Comparison of ENCODE assay signal across 9 cellular contexts in the genomic region with DNA sequence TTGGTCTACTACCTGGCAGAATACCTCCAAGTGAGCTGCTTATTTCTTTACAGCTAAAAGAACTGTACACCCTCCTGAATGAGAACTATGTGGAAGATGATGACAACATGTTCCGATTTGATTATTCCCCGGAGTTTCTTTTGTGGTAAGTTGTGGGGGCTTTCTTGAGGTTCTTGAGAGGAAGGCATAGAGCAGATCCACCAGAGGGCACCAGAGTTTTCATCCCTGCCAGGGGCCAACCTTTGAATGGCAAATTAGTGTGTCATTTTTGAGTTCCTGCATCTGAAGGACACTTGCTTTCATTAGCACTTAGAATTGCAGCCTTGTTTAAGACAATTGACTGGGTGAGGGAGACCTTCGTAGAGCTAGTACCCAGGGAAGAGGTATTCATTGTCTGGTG.
DNase-seq lines count a peak whose midpoint lies in the region; ATAC-seq and TF ChIP-seq lines count a peak whose summit lies in the region.
"Had no signal": no experiment of that assay in that cellular context is flagged by ENCODE, and none has a peak within 500 bp of the region (broad histone marks: within the 10 kb centered on the region; RNA-seq: fewer than 3 reads in every experiment).

No MANE protein-coding gene starts in this region.

- H3K4me3 ChIP-seq in AG10803 (ENCODE audit: low read length): no peak overlapping the region
- H3K4me3 ChIP-seq in HFF-Myc (replicated peaks; ENCODE audit: low read depth, low read length): no peak overlapping the region
- no peak overlapping the region for H3K4me3 ChIP-seq in adipocyte (ENCODE audit: low read length)

- peak; percentile 73 for TF ChIP-seq CTCF in AG10803 (conservative IDR thresholded peaks at IDR 0.05; ENCODE audit: low read length)
- TF ChIP-seq CTCF in HFF-Myc (IDR thresholded peaks at IDR 0.05; ENCODE audit: low read depth, low read length, missing control alignments): peak; percentile 66

- peak overlapping the region; percentile 66 for H3K9ac ChIP-seq in adipocyte (ENCODE audit: low read length)

- H3K9me3 ChIP-seq in adipocyte (ENCODE audit: control insufficient read depth, low read length): no peaks in the 10 kb centered on the region

- no peaks in the 10 kb centered on the region for H3K27me3 ChIP-seq in adipocyte (replicated peaks; ENCODE audit: control insufficient read depth, insufficient read depth, low read length)

- peaks cover 69% of the 10 kb centered on the region for H3K36me3 ChIP-seq in adipocyte (ENCODE audit: control insufficient read depth, insufficient read depth, low read length, severe bottlenecking)

- DNase-seq in AG10803 (ENCODE audit: low read depth) (peak; percentile 43), HFF-Myc (ENCODE audit: extremely low read depth, low read depth) (no peak), adipocyte (ENCODE audit: low read depth) (peak; percentile 60), kidney tubule cell (ENCODE audit: low spot score) (peak; percentile 31), GOT3 (lab: John Stamatoyannopoulos, UW) (no peak), NCI-H187 treated with DMSO at 0.1 percent for 48 hours (lab: John Stamatoyannopoulos, UW) (no peak)
- DNase-seq: activated T-cell treated with anti-CD3 and anti-CD28 coated beads, Interleukin-2, amount 50 U/mL, for 4 hours had no signal

- peaks cover 64% of the 10 kb centered on the region for H3K4me1 ChIP-seq in adipocyte (ENCODE audit: control insufficient read depth, insufficient read depth, low read length)

- ATAC-seq in GM18873 (IDR thresholded peaks at IDR 0.05; ENCODE audit: low FRiP score, unreplicated experiment) (no peak), GM21360 (IDR thresholded peaks at IDR 0.05; ENCODE audit: unreplicated experiment) (no peak)

Comparison
In these comparisons a context has a peak if more than half of its experiments do, and no peak if none do; other contexts are left out.
1. DNase-seq: peak in AG10803 (single experiment), adipocyte (single experiment) and kidney tubule cell (single experiment); none in HFF-Myc (single experiment), GOT3 (single experiment) and NCI-H187 treated with DMSO at 0.1 percent for 48 hours (single experiment).